ENCODE assay signal across 8 cellular contexts in genomic region chr7:27160546-27161213, GRCh38. TPM values are rescaled to one million over a fixed set of nuclear protein-coding genes. Genes with fewer than 3 reads are reported as not detected.
DNase-seq lines count a peak whose midpoint lies in the region; ATAC-seq, FAIRE-seq and TF ChIP-seq lines count a peak whose summit lies in the region.

No MANE protein-coding gene starts in this region.

- DNase-seq in COLO829 (ENCODE audit: low spot score), result peak; percentile 81
- peak; percentile 85 for DNase-seq in activated naive CD4-positive, alpha-beta T cell treated with anti-CD3 and anti-CD28 coated beads, Interleukin-2, amount 50 U/mL, for 16 hours
- DNase-seq in head of caudate nucleus, result peak; percentile 72 to 94 (median 84)
- DNase-seq in pancreas, result peak; percentile 61 to 98 (median 88)
- DNase-seq in thyroid gland, result peak; percentile 82 to 86

- intact Hi-C loops in head of caudate nucleus (cut with DNase I) (loop anchor here (2.0 to 10.0 kb wide), 3 partner anchors 478 to 1296 kb away; no protein-coding TSS in a partner anchor), pancreas (cut with DNase I) (no loop called here), thyroid gland (cut with DNase I) (loop anchor here (2.0 to 10.0 kb wide), 3 partner anchors 478 to 1306 kb away; no protein-coding TSS in a partner anchor)

- TF ChIP-seq CTCF in Loucy (conservative IDR thresholded peaks at IDR 0.05; ENCODE audit: low read length) (peak; percentile 91), pancreas (IDR thresholded peaks at IDR 0.05) (peak; percentile 99 to 100 (median 100)), thyroid gland (IDR thresholded peaks at IDR 0.05) (peak; percentile 90 to 100 (median 98))

- no peaks in the 10 kb centered on the region for H3K9me2 ChIP-seq in Loucy (replicated peaks; ENCODE audit: low read depth, low read length)

- H3K4me2 ChIP-seq in Loucy (ENCODE audit: low read depth, low read length, poor library complexity, severe bottlenecking), result peak overlapping the region; percentile 91

- 2% methylated on average over 54 of the region's 54 CpGs for WGBS in pancreas, 2 donors
- WGBS in thyroid gland, 2 donors, result 2 to 13% methylated on average over 7 to 41 of the region's 54 CpGs

- peaks cover 95% of the 10 kb centered on the region for H3K79me2 ChIP-seq in Loucy (ENCODE audit: insufficient read depth, low read length)

- peaks cover 12% of the 10 kb centered on the region; the same call in 1 of the 2 replicates for H3F3A ChIP-seq in Loucy (ENCODE audit: low read depth)

- no peak overlapping the region for H3K27ac ChIP-seq in pancreas
- H3K27ac ChIP-seq in thyroid gland, result no peak overlapping the region

- H2AFZ ChIP-seq in Loucy (ENCODE audit: low read length), result 0 out of 2 replicates have a peak overlapping the region, but pooled peaks have one; percentile 20

- peaks cover 34% of the 10 kb centered on the region for H4K20me1 ChIP-seq in Loucy (ENCODE audit: insufficient read depth, low read length, poor library complexity, severe bottlenecking)

- H3K36me3 ChIP-seq in Loucy (ENCODE audit: insufficient read depth, low read length) (peaks cover 28% of the 10 kb centered on the region), pancreas (no peaks in the 10 kb centered on the region), thyroid gland (no peaks in the 10 kb centered on the region)

- peak overlapping the region; percentile 99 for H3K9ac ChIP-seq in Loucy (ENCODE audit: low read depth, low read length, poor library complexity, severe bottlenecking)

- peaks cover 8% of the 10 kb centered on the region for H3K4me1 ChIP-seq in Loucy (ENCODE audit: insufficient read depth, low read length, poor library complexity, severe bottlenecking)
- peaks cover 0 to 7% (median 5%) of the 10 kb centered on the region in 3 donors for H3K4me1 ChIP-seq in pancreas
- peaks cover 12 to 32% of the 10 kb centered on the region in 2 donors for H3K4me1 ChIP-seq in thyroid gland

- H3K9me3 ChIP-seq in Loucy (ENCODE audit: insufficient read depth, low read depth, low read length) (no peaks in the 10 kb centered on the region), pancreas (no peaks in the 10 kb centered on the region), thyroid gland (no peaks in the 10 kb centered on the region)

- ATAC-seq in GM21515 (IDR thresholded peaks at IDR 0.05; ENCODE audit: unreplicated experiment) (peak; percentile 70), SK-N-SH treated with all-trans-retinoic acid at 6 μM for 48 hours (peak; percentile 85), pancreas (peak; percentile 86 to 94 (median 91))

- H3K27me3 ChIP-seq in Loucy (ENCODE audit: insufficient read depth, low read length, poor library complexity, severe bottlenecking) (peaks cover 35% of the 10 kb centered on the region), pancreas (peaks cover 13 to 74% (median 29%) of the 10 kb centered on the region in 4 donors), thyroid gland (peaks cover 64% of the 10 kb centered on the region)

- H3K4me3 ChIP-seq in Loucy (ENCODE audit: low read length, poor library complexity, severe bottlenecking) (peak overlapping the region; percentile 94), pancreas (peak overlapping the region; percentile 29 to 82 (median 62)), thyroid gland (replicated peaks in 1 of 3) (peak overlapping the region in 2 of 3 donors; percentile 26 to 42)

- TF ChIP-seq POLR2A in thyroid gland (IDR thresholded peaks at IDR 0.05), result no peak

- FAIRE-seq in pancreas (lab: Jason Lieb, UNC), result no peak

TF ChIP-seq in SK-N-SH treated with all-trans-retinoic acid at 6 μM for 48 hours, 23 proteins besides CTCF, POLR2A, EP300 and RAD21:
- TF ChIP-seq ZFP30 (CRISPR knock-in tag; IDR thresholded peaks at IDR 0.05) (no peak), PATZ1 (CRISPR knock-in tag; IDR thresholded peaks at IDR 0.05; ENCODE audit: borderline replicate concordance) (no peak), RARB (CRISPR knock-in tag; IDR thresholded peaks at IDR 0.05) (no peak), PPARA (CRISPR knock-in tag; IDR thresholded peaks at IDR 0.05; ENCODE audit: borderline replicate concordance) (no peak), TOX (CRISPR knock-in tag; IDR thresholded peaks at IDR 0.05; ENCODE audit: borderline replicate concordance) (no peak), ZNF8 (CRISPR knock-in tag; IDR thresholded peaks at IDR 0.05) (no peak), ZFP3 (CRISPR knock-in tag; IDR thresholded peaks at IDR 0.05) (no peak), CSDC2 (CRISPR knock-in tag; IDR thresholded peaks at IDR 0.05) (no peak), TCF4 (CRISPR knock-in tag; IDR thresholded peaks at IDR 0.05; ENCODE audit: borderline replicate concordance) (no peak), BACH2 (CRISPR knock-in tag; IDR thresholded peaks at IDR 0.05; ENCODE audit: borderline replicate concordance) (no peak), ESRRG (CRISPR knock-in tag; IDR thresholded peaks at IDR 0.05) (no peak), ZNF565 (CRISPR knock-in tag; conservative IDR thresholded peaks at IDR 0.05; ENCODE audit: low read depth) (no peak), ARNTL (CRISPR knock-in tag; IDR thresholded peaks at IDR 0.05; ENCODE audit: borderline replicate concordance, low read depth) (no peak)
- TF ChIP-seq, protein P1, sequence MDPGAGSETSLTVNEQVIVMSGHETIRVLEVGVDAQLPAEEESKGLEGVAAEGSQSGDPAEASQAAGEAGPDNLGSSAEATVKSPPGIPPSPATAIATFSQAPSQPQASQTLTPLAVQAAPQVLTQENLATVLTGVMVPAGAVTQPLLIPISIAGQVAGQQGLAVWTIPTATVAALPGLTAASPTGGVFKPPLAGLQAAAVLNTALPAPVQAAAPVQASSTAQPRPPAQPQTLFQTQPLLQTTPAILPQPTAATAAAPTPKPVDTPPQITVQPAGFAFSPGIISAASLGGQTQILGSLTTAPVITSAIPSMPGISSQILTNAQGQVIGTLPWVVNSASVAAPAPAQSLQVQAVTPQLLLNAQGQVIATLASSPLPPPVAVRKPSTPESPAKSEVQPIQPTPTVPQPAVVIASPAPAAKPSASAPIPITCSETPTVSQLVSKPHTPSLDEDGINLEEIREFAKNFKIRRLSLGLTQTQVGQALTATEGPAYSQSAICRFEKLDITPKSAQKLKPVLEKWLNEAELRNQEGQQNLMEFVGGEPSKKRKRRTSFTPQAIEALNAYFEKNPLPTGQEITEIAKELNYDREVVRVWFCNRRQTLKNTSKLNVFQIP (CRISPR knock-in tag; IDR thresholded peaks at IDR 0.05; ENCODE audit: borderline replicate concordance, low read depth), result no peak
- TF ChIP-seq, protein P2, sequence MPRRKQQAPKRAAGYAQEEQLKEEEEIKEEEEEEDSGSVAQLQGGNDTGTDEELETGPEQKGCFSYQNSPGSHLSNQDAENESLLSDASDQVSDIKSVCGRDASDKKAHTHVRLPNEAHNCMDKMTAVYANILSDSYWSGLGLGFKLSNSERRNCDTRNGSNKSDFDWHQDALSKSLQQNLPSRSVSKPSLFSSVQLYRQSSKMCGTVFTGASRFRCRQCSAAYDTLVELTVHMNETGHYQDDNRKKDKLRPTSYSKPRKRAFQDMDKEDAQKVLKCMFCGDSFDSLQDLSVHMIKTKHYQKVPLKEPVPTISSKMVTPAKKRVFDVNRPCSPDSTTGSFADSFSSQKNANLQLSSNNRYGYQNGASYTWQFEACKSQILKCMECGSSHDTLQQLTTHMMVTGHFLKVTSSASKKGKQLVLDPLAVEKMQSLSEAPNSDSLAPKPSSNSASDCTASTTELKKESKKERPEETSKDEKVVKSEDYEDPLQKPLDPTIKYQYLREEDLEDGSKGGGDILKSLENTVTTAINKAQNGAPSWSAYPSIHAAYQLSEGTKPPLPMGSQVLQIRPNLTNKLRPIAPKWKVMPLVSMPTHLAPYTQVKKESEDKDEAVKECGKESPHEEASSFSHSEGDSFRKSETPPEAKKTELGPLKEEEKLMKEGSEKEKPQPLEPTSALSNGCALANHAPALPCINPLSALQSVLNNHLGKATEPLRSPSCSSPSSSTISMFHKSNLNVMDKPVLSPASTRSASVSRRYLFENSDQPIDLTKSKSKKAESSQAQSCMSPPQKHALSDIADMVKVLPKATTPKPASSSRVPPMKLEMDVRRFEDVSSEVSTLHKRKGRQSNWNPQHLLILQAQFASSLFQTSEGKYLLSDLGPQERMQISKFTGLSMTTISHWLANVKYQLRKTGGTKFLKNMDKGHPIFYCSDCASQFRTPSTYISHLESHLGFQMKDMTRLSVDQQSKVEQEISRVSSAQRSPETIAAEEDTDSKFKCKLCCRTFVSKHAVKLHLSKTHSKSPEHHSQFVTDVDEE (CRISPR knock-in tag; IDR thresholded peaks at IDR 0.05), result no peak

RNA-seq across cellular contexts. Expression of gene HOXA7, which starts 4.2 kb away (rescaled TPM):
- under 1 TPM in 3 of 6 donors, not detected in 3; 0.06 to 0.19 (median 0.17) TPM for total RNA-seq in pancreas
- under 1 TPM; 0.15 to 0.49 TPM for polyA plus RNA-seq in pancreas
- total RNA-seq in thyroid gland, result 1 to 10 TPM in 1 of 4 donors, under 1 TPM in 3; 0.34 to 2.1 (median 0.74) TPM

RNA-seq across cellular contexts. Expression of gene HOXA9, which starts 4.7 kb away (rescaled TPM):
- total RNA-seq in pancreas (under 1 TPM in 1 of 6 donors, not detected in 5; 0.13 TPM), thyroid gland (1 to 10 TPM in 1 of 4 donors, under 1 TPM in 2, not detected in 1; 0.63 to 1.9 (median 0.67) TPM)
- under 1 TPM in 1 of 2 donors, not detected in 1; 0.09 TPM for polyA plus RNA-seq in pancreas

RNA-seq across cellular contexts. Expression of gene HOXA3, which starts 8.3 kb away (rescaled TPM):
- 1 to 10 TPM in 1 of 6 donors, under 1 TPM in 4, not detected in 1; 0.13 to 1.9 (median 0.43) TPM for total RNA-seq in pancreas
- under 1 TPM; 0.38 to 0.56 TPM for polyA plus RNA-seq in pancreas
- 1 to 10 TPM in 3 of 4 donors, under 1 TPM in 1; 0.94 to 6.1 (median 1.9) TPM for total RNA-seq in thyroid gland

RNA-seq across cellular contexts. Expression of gene HOXA6, which starts 13.1 kb away (rescaled TPM):
- total RNA-seq in pancreas (under 1 TPM in 1 of 6 donors, not detected in 5; 0.34 TPM), thyroid gland (1 to 10 TPM in 2 of 4 donors, not detected in 2; 1.1 to 1.6 TPM)
- polyA plus RNA-seq in pancreas, result under 1 TPM in 1 of 2 donors, not detected in 1; 0.12 TPM

RNA-seq across cellular contexts. Expression of gene HOXA10, which starts 13.4 kb away (rescaled TPM):
- total RNA-seq in pancreas, result under 1 TPM in 4 of 6 donors, not detected in 2; 0.09 to 0.18 (median 0.14) TPM
- polyA plus RNA-seq in pancreas, result not detected
- total RNA-seq in thyroid gland, result 1 to 10 TPM in 1 of 4 donors, not detected in 3; 4.0 TPM

Comparison
In these comparisons a context has a peak if more than half of its experiments do, and no peak if none do; other contexts are left out.
1. H3K4me3 ChIP-seq: peak in every context shown above with its lines; median percentile 94 in Loucy; 62 in pancreas; 34 in thyroid gland.
2. intact Hi-C loops: an anchor here in head of caudate nucleus (2.0 to 10.0 kb wide) and thyroid gland (2.0 to 10.0 kb wide); none called in pancreas.